In genomic region chr9:90770339-90770738, GRCh38 we compare ENCODE assay signal across 1 cellular context.
TF ChIP-seq lines count a peak whose summit lies in the region.

No MANE protein-coding gene starts in this region.

TF ChIP-seq in GM23338, 12 proteins besides CTCF, POLR2A, EP300 and RAD21 (continued from another document):
- TF ChIP-seq REST (IDR thresholded peaks at IDR 0.05; ENCODE audit: unreplicated experiment) (no peak), ZNF114 (CRISPR knock-in tag; IDR thresholded peaks at IDR 0.05) (no peak), CREB1 (CRISPR knock-in tag; IDR thresholded peaks at IDR 0.05; ENCODE audit: low read depth) (no peak), ZNF331 (CRISPR knock-in tag; IDR thresholded peaks at IDR 0.05; ENCODE audit: low read depth) (no peak), NANOG (IDR thresholded peaks at IDR 0.05; ENCODE audit: borderline replicate concordance) (no peak), EZH2phosphoT487 (IDR thresholded peaks at IDR 0.05; ENCODE audit: unreplicated experiment) (no peak), JUNB (IDR thresholded peaks at IDR 0.05; ENCODE audit: unreplicated experiment) (no peak), EZH2 (IDR thresholded peaks at IDR 0.05; ENCODE audit: low read depth, unreplicated experiment) (no peak), ZNF462 (CRISPR knock-in tag; IDR thresholded peaks at IDR 0.05) (no peak), POLR2AphosphoS5 (IDR thresholded peaks at IDR 0.05; ENCODE audit: low read depth) (no peak), STAT1 (IDR thresholded peaks at IDR 0.05; ENCODE audit: unreplicated experiment) (no peak)
